ENCODE assay signal across 9 cellular contexts in the genomic region with DNA sequence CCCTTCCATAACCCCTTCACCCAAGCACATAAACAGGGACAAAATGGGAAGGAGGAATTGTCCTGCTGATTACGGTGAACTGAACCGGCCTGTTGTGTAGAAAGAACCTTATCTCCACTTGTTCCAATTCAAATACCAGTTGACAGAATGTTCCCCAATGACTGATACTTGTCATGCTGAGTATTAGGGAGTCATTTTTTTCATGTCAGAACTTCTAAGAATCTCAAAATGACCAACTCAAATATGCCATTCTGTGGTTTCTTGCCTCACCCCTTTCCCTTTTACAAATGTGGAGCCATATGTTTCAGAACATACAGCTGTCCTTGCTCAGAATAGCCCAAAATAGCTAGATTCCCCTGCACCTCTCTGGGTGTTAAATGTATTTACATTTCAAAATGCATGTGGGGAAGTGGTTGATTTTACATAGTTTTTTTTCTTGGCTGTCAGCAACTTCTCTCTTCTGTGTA.
A peak's percentile ranks its signal among the peaks of the same experiment; 100 is the strongest.
DNase-seq lines count a peak whose midpoint lies in the region; ATAC-seq and TF ChIP-seq lines count a peak whose summit lies in the region.
"Had no signal": no experiment of that assay in that cellular context is flagged by ENCODE, and none has a peak within 500 bp of the region (broad histone marks: within the 10 kb centered on the region; RNA-seq: fewer than 3 reads in every experiment).

No MANE protein-coding gene starts in this region.

- H3K27me3 ChIP-seq in GM06990 (replicated peaks; ENCODE audit: control insufficient read depth, insufficient read depth, low read length), result no peaks in the 10 kb centered on the region
- H3K27me3 ChIP-seq in PC-3 (ENCODE audit: low read length), result no peaks in the 10 kb centered on the region
- no peaks in the 10 kb centered on the region for H3K27me3 ChIP-seq in muscle layer of colon (ENCODE audit: control insufficient read depth in 1 of 2, insufficient read depth in 2 of 2, low read length in 2 of 2)

- DNase-seq in GM06990 (ENCODE audit: extremely low read depth, insufficient read length), result peak; percentile 61
- DNase-seq in PC-3, result no peak
- no peak for DNase-seq in activated effector memory CD4-positive, alpha-beta T cell treated with anti-CD3 and anti-CD28 coated beads, Interleukin-2, amount 50 U/mL, for 16 hours
- no peak for DNase-seq in kidney tubule cell (ENCODE audit: low spot score)
- no peak for DNase-seq in HK-2 (ENCODE audit: unreplicated experiment)
- DNase-seq: cortex of kidney had no signal

- H3K4me2 ChIP-seq in PC-3 (ENCODE audit: low read length), result peak overlapping the region; percentile 49

- TF ChIP-seq CTCF in GM06990 (IDR thresholded peaks at IDR 0.05; ENCODE audit: insufficient read depth, low read length, poor library complexity, severe bottlenecking) (no peak), PC-3 (conservative IDR thresholded peaks at IDR 0.05; ENCODE audit: low read depth, low read length) (no peak)

- H3K9ac ChIP-seq in PC-3 (ENCODE audit: low read length) (no peak overlapping the region), muscle layer of colon (ENCODE audit: low read length) (no peak overlapping the region)

- H3K9me2 ChIP-seq in PC-3 (replicated peaks; ENCODE audit: low read length), result no peaks in the 10 kb centered on the region

- peak; percentile 41 for ATAC-seq in GM21786 (IDR thresholded peaks at IDR 0.05; ENCODE audit: unreplicated experiment)
- no peak for ATAC-seq in PC-3
- ATAC-seq in HG03095 (IDR thresholded peaks at IDR 0.05; ENCODE audit: unreplicated experiment), result no peak

- peak overlapping the region; percentile 62 for H3K27ac ChIP-seq in PC-3 (ENCODE audit: low read length)
- peak overlapping the region; percentile 26 for H3K27ac ChIP-seq in muscle layer of colon (ENCODE audit: low read depth, low read length)

- H3F3A ChIP-seq in PC-3 (ENCODE audit: low read length, unreplicated experiment), result no peaks in the 10 kb centered on the region

- H2AFZ ChIP-seq in PC-3 (ENCODE audit: low read length), result no peak overlapping the region

- H3K4me1 ChIP-seq in PC-3 (ENCODE audit: insufficient read depth, low read length) (peaks cover 36% of the 10 kb centered on the region), muscle layer of colon (ENCODE audit: insufficient read depth, low read length) (peaks cover 60% of the 10 kb centered on the region)

- no peaks in the 10 kb centered on the region for H3K36me3 ChIP-seq in GM06990 (ENCODE audit: control insufficient read depth, insufficient read depth, low read length)
- H3K36me3 ChIP-seq in PC-3 (ENCODE audit: low read depth, low read length), result no peaks in the 10 kb centered on the region
- H3K36me3 ChIP-seq in muscle layer of colon (ENCODE audit: insufficient read depth, low read length), result no peaks in the 10 kb centered on the region

- H4K20me1 ChIP-seq in PC-3 (ENCODE audit: low read length), result no peaks in the 10 kb centered on the region

- intact Hi-C loops in PC-3 (cut with micrococcal nuclease), result no loop called here

- no peaks in the 10 kb centered on the region for H3K79me2 ChIP-seq in PC-3 (ENCODE audit: low read length)

- POLR2A ChIA-PET in PC-3 (lab: Charles Lee; ENCODE audit: unreplicated experiment), result no interaction called here

- no peaks in the 10 kb centered on the region for H3K9me3 ChIP-seq in PC-3 (ENCODE audit: low read length)
- H3K9me3 ChIP-seq in muscle layer of colon (ENCODE audit: low read length), result no peaks in the 10 kb centered on the region

- CTCF ChIA-PET in PC-3 (lab: Charles Lee), result no interaction called here

- no TSS peak for BruUV-seq in PC-3 (replicated peaks; lab: Mats Ljungman, UMichigan)

- H3K4me3 ChIP-seq in GM06990 (replicated peaks; ENCODE audit: low read depth, low read length), result no peak overlapping the region
- no peak overlapping the region for H3K4me3 ChIP-seq in PC-3 (ENCODE audit: low read length)
- no peak overlapping the region for H3K4me3 ChIP-seq in muscle layer of colon (ENCODE audit: low read depth in 1 of 2, low read length in 2 of 2)
